In the genomic region with DNA sequence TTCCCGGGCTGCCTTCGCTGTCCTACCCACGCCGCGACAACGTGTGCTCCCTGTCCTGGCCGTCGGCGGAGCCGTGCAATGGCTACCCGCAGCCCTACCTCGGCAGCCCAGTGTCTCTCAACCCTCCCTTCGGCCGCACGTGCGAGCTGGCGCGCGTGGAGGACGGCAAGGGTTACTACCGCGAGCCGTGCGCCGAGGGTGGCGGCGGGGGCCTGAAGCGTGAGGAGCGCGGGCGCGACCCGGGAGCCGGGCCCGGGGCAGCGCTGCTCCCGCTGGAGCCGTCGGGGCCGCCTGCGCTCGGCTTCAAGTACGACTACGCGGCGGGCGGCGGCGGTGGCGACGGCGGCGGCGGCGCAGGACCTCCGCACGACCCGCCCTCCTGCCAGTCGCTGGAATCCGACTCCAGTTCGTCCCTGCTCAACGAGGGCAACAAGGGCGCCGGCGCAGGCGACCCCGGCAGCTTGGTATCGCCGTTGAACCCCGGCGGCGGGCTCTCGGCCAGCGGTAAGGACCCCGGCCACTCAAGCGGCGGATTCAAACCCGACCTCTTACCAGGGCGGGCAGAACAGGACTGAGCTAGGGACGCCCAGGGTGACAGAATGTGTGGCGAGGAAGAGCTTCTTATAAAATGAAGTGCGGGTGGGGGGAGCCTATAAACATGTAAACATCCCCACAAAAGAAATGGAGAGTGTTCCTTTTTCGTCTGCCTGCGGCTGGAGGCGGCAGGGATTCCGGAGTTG, we compare ENCODE assay signal across 1 cellular context.
TF ChIP-seq lines count a peak whose summit lies in the region.

No MANE protein-coding gene starts in this region.

TF ChIP-seq in SK-N-SH, 30 proteins besides CTCF, POLR2A, EP300 and RAD21 (continued from another document):
- TF ChIP-seq, protein P1, sequence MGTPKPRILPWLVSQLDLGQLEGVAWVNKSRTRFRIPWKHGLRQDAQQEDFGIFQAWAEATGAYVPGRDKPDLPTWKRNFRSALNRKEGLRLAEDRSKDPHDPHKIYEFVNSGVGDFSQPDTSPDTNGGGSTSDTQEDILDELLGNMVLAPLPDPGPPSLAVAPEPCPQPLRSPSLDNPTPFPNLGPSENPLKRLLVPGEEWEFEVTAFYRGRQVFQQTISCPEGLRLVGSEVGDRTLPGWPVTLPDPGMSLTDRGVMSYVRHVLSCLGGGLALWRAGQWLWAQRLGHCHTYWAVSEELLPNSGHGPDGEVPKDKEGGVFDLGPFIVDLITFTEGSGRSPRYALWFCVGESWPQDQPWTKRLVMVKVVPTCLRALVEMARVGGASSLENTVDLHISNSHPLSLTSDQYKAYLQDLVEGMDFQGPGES (IDR thresholded peaks at IDR 0.05; ENCODE audit: low read depth, low read length) = no peak
- no peak for TF ChIP-seq SMC3 (IDR thresholded peaks at IDR 0.05; ENCODE audit: low read depth, low read length)
